11 cellular contexts compared by ENCODE assay signal in the genomic region with DNA sequence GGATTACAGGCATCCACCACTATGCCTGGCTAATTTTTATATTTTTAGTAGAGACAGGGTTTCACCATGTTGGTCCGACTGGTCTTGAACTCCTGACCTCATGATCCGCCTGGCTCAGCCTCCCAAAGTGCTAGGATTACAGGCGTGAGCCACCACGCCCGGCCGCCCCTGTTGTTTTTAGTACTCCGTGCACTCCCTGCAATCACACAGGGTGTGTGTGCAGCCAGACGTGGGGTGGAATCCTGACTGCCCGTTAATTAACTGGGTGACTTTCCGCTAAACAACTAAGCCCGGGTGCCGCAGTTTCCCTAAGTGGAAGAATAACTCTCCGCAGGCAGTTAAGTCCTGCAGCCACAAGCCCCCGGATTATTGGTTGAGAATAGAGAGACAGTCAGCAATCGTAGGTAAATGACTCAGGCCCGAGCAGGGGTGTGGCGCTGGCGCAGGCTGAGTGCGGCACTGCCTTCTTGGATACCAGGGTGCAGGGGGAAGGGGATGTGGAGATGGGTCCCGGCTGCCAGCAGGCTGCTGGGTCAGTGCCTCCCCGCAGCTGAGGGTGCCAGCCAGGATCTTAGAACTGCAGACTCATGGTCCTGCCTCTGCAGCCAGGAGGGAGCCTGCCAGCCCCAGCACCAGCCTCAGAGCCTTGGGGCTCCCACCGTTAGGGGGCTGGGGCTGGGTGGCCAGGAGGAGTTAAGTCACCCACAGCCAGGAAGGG.
DNase-seq lines count a peak whose midpoint lies in the region; ATAC-seq, FAIRE-seq and TF ChIP-seq lines count a peak whose summit lies in the region.
"Had no signal": no experiment of that assay in that cellular context is flagged by ENCODE, and none has a peak within 500 bp of the region (broad histone marks: within the 10 kb centered on the region; RNA-seq: fewer than 3 reads in every experiment).

No MANE protein-coding gene starts in this region.

- CTCF ChIA-PET in GM10248 (lab: Yijun Ruan, JAX), result interaction anchor here (1.3 kb wide), 1 partner anchor 10 kb away, joined by 3 read pairs; no protein-coding TSS in a partner anchor

- ATAC-seq in GM18517 (IDR thresholded peaks at IDR 0.05; ENCODE audit: unreplicated experiment) (no peak), HG03439 (IDR thresholded peaks at IDR 0.05; ENCODE audit: unreplicated experiment) (no peak)
- ATAC-seq: activated CD8-positive, alpha-beta T cell treated with anti-CD3 and anti-CD28 coated beads, Interleukin-2, amount 10 ng/mL, durations not matched to agents 7 days and 5 days had no signal

- POLR2A ChIA-PET in GM10248 (lab: Yijun Ruan, JAX), result no interaction called here

- peak; percentile 82 for DNase-seq in H54 (ENCODE audit: insufficient read length, low spot score)
- DNase-seq in amygdala (lab: John Stamatoyannopoulos, UW), result peak in 45 of 56 donors; percentile 18 to 82 (median 49)
- DNase-seq in globus pallidus (ENCODE audit: low spot score), result peak; percentile 76
- no peak for DNase-seq in NCI-H526 treated with DMSO at 0.1 percent for 48 hours (lab: John Stamatoyannopoulos, UW)
- no peak for DNase-seq in GM10248 (ENCODE audit: extremely low spot score)
- DNase-seq: activated CD8-positive, alpha-beta T cell treated with anti-CD3 and anti-CD28 coated beads, Interleukin-2, amount 10 ng/mL, durations not matched to agents 7 days and 5 days; stimulated activated naive CD4-positive, alpha-beta T cell treated with Interleukin-2 at 50 U/mL for 16 hours had no signal

- no peak for TF ChIP-seq POLR2A in H54 (IDR thresholded peaks at IDR 0.05; ENCODE audit: low read depth, low read length)

- TF ChIP-seq CTCF in GM10248 (IDR thresholded peaks at IDR 0.05; ENCODE audit: control extremely low read depth, extremely low read depth, low read depth, missing control alignments), result no peak

- FAIRE-seq in H54 (lab: Jason Lieb, UNC), result no peak
- FAIRE-seq: astrocyte had no signal

- H3K27ac ChIP-seq in skin epidermis, result peak overlapping the region in 14 of 21 experiments; percentile 29 to 71 (median 48)

- H3K4me3 ChIP-seq in skin epidermis, result no peak overlapping the region

Comparison
In these comparisons a context has a peak if more than half of its experiments do, and no peak if none do; other contexts are left out.
1. DNase-seq: peak in H54 (single experiment), amygdala (45 of 56) and globus pallidus (single experiment); none in NCI-H526 treated with DMSO at 0.1 percent for 48 hours (single experiment) and GM10248 (single experiment).